26 cellular contexts compared by ENCODE assay signal in the genomic region with DNA sequence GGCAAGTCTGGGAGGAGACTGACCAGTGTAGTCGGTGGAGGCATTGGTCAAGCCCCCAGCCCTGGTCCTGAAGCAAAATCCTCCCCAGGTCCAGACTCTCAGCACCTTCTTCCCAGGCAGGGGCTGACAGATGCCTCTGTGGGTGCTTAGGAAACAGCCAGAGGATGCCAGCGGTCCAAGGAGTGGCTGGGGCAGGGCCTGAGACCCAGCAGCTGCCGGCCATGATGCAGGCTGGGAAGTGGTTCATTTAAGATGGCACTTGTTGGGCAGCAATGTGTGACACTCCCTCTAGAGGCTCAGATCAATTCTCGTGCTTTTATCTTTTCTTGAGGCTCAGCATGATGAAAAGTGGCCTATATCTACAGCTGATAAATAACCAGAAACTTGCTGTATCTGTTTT.
"Had no signal": no experiment of that assay in that cellular context is flagged by ENCODE, and none has a peak within 500 bp of the region (broad histone marks: within the 10 kb centered on the region; RNA-seq: fewer than 3 reads in every experiment).

No MANE protein-coding gene starts in this region.

- H3K9me3 ChIP-seq: esophagus muscularis mucosa, heart left ventricle, left lung, mucosa of descending colon, neutrophil, pancreas, prostate gland, SK-N-SH, thyroid gland had no signal

- H3K27me3 ChIP-seq: foreskin keratinocyte, heart left ventricle, left lung, neutrophil, pancreas, thyroid gland had no signal

- H3K4me2 ChIP-seq: SK-N-SH had no signal

- H3K9ac ChIP-seq: SK-N-SH had no signal

- H3K27ac ChIP-seq: esophagus muscularis mucosa, foreskin keratinocyte, heart left ventricle, left lung, neutrophil, pancreas, prostate gland, thyroid gland had no signal

- H3K36me3 ChIP-seq: esophagus muscularis mucosa, heart left ventricle, left lung, neutrophil, pancreas, prostate gland, thyroid gland had no signal

- DNase-seq: activated CD4-positive, alpha-beta T cell treated with anti-CD3 and anti-CD28 coated beads, Interleukin-2, amount 50 U/mL, for 1 hour; activated CD8-positive, alpha-beta T cell treated with anti-CD3 and anti-CD28 coated beads for 36 hours; activated gamma-delta T cell treated with Interleukin-2 at 50 U/mL for 16 hours; activated naive CD4-positive, alpha-beta T cell treated with anti-CD3 and anti-CD28 coated beads, Interleukin-2, amount 50 U/mL, for 16 hours; activated T-cell treated with anti-CD3 and anti-CD28 coated beads, Interleukin-2, amount 50 U/mL, for 4 hours; amniotic stem cell; dermis blood vessel endothelial cell; effector CD4-positive, alpha-beta T cell; foreskin keratinocyte; heart left ventricle; left lung; mucosa of descending colon; naive B cell; nephron progenitor cell; SK-N-SH; stimulated activated CD4-positive, alpha-beta T cell treated with anti-CD3 and anti-CD28 coated beads, Interleukin-12 subunit alpha, Interleukin-12 subunit beta, amount 100 ng/mL, for 4 hours; stimulated activated CD4-positive, alpha-beta T cell treated with anti-CD3 and anti-CD28 coated beads, Interleukin-4, amount 100 ng/mL, for 1 hour; SW 1271; T-helper 2 cell; thyroid gland had no signal

- H3K4me3 ChIP-seq: esophagus muscularis mucosa, heart left ventricle, left lung, lung, mucosa of descending colon, pancreas, prostate gland, thyroid gland had no signal

- H3K4me1 ChIP-seq: esophagus muscularis mucosa, foreskin keratinocyte, heart left ventricle, left lung, prostate gland, thyroid gland had no signal

- ATAC-seq: activated CD8-positive, alpha-beta T cell treated with anti-CD3 and anti-CD28 coated beads for 36 hours; activated T-cell treated with anti-CD3 and anti-CD28 coated beads, Interleukin-2, amount 50 U/mL, for 4 hours; activated T-helper 17 cell treated with anti-CD3 and anti-CD28 coated beads, Interleukin-2, amount 50 U/mL, for 72 hours; foreskin keratinocyte; heart left ventricle; left lung; mucosa of descending colon; pancreas had no signal
